ENCODE assay signal across 8 cellular contexts in the genomic region with DNA sequence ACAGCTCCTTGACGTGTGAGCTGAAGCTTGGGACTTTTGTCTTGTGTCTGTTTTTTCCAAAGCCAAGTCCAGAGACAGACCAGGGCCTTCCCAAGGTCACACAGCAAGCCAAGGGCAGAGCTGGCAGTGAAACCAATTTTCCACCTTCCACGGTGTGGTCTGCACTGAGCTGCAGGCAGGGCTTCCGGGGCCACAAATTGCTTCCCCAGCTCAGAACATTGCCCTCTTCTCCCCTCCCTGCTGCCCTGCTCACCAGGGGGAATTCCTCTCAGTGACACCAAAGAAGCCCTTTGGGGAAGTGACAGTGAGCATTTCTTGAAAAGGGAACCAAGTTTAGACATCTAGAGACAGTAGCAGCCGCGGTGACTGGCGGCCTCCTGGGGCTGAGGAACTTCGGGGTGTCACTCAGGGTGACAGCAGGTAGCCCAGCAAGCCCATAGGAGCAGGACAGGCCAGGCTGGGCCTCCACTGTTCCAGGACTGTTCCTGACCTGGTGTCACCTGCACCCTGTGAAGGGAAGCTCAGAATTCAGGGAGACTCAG. TPM values are rescaled to one million over a fixed set of nuclear protein-coding genes. Genes with fewer than 3 reads are reported as not detected.
DNase-seq lines count a peak whose midpoint lies in the region; ATAC-seq, FAIRE-seq and TF ChIP-seq lines count a peak whose summit lies in the region.

No MANE protein-coding gene starts in this region.

- DNase-seq in GM12891 (ENCODE audit: insufficient read length, low spot score) (peak; percentile 56), NAMALWA (ENCODE audit: low spot score) (peak; percentile 91), activated T-cell treated with anti-CD3 and anti-CD28 coated beads for 24 hours (ENCODE audit: low read depth) (peak; percentile 63), kidney tubule cell (ENCODE audit: low spot score) (peak; percentile 78), NCI-H187 treated with DMSO at 0.1 percent for 48 hours (lab: John Stamatoyannopoulos, UW) (no peak), DMS153 treated with DMSO at 0.1 percent for 48 hours (lab: John Stamatoyannopoulos, UW; ENCODE audit: unreplicated experiment) (no peak)
- DNase-seq in stimulated activated CD8-positive, alpha-beta memory T cell treated with anti-CD3 and anti-CD28 coated beads, Interleukin-2, amount 100 ng/mL, for 48 hours (ENCODE audit: low read depth in 2 of 2) = peak; percentile 42 to 50

- TF ChIP-seq POLR2A in GM12891 (IDR thresholded peaks at IDR 0.05; ENCODE audit: low read depth, low read length) = no peak; the same call in 1 of the 2 replicates

- peak; percentile 98 for FAIRE-seq in GM12891 (lab: Jason Lieb, UNC)

- ATAC-seq in HG02571 (IDR thresholded peaks at IDR 0.05; ENCODE audit: unreplicated experiment) = peak; percentile 69

TF ChIP-seq in GM12891, 5 proteins besides CTCF, POLR2A, EP300 and RAD21:
- TF ChIP-seq TAF1 (IDR thresholded peaks at IDR 0.05; ENCODE audit: low read depth, low read length) (peak; percentile 48; the same call in 1 of the 2 replicates), POLR2AphosphoS5 (IDR thresholded peaks at IDR 0.05; ENCODE audit: low read depth, low read length) (peak; percentile 2), POU2F2 (IDR thresholded peaks at IDR 0.05; ENCODE audit: low read depth, low read length) (no peak), PAX5 (IDR thresholded peaks at IDR 0.05; ENCODE audit: insufficient read depth, low read length, severe bottlenecking) (no peak), SPI1 (IDR thresholded peaks at IDR 0.05; ENCODE audit: low read depth, low read length) (peak; percentile 92)

RNA-seq across cellular contexts. Expression of a gene that starts 9.2 kb away (rescaled TPM):
- polyA plus RNA-seq in GM12891 (2012; ENCODE audit: low read depth, missing spikeins) = 2.2 TPM

RNA-seq across cellular contexts. Expression of a gene that starts 18.3 kb away (rescaled TPM):
- 0.04 TPM for polyA plus RNA-seq in GM12891 (2012; ENCODE audit: low read depth, missing spikeins)

Comparison
In these comparisons a context has a peak if more than half of its experiments do, and no peak if none do; other contexts are left out.
1. DNase-seq: peak in GM12891 (single experiment), NAMALWA (single experiment), activated T-cell treated with anti-CD3 and anti-CD28 coated beads for 24 hours (single experiment), kidney tubule cell (single experiment) and stimulated activated CD8-positive, alpha-beta memory T cell treated with anti-CD3 and anti-CD28 coated beads, Interleukin-2, amount 100 ng/mL, for 48 hours (2 of 2); none in NCI-H187 treated with DMSO at 0.1 percent for 48 hours (single experiment) and DMS153 treated with DMSO at 0.1 percent for 48 hours (single experiment).